10 cellular contexts compared by ENCODE assay signal in genomic region chr15:98903377-98904018, GRCh38.
DNase-seq lines count a peak whose midpoint lies in the region; ATAC-seq and TF ChIP-seq lines count a peak whose summit lies in the region.
"Had no signal": no experiment of that assay in that cellular context is flagged by ENCODE, and none has a peak within 500 bp of the region (broad histone marks: within the 10 kb centered on the region; RNA-seq: fewer than 3 reads in every experiment).

No MANE protein-coding gene starts in this region.

- no peak overlapping the region for H3K4me3 Mint-ChIP-seq in activated T-cell treated with anti-CD3 and anti-CD28 coated beads, Interleukin-2, amount 50 U/mL, for 24 hours
- no peak overlapping the region for H3K4me3 Mint-ChIP-seq in activated T-cell treated with anti-CD3 and anti-CD28 coated beads, Interleukin-2, amount 50 U/mL, for 4 hours
- H3K4me3 Mint-ChIP-seq in stimulated activated naive CD8-positive, alpha-beta T cell treated with anti-CD3 and anti-CD28 coated beads, Interleukin-15, amount 100 ng/mL, for 72 hours: no peak overlapping the region
- H3K4me3 Mint-ChIP-seq: naive B cell had no signal

- peak overlapping the region; percentile 85 for H3K27ac Mint-ChIP-seq in activated T-cell treated with anti-CD3 and anti-CD28 coated beads, Interleukin-2, amount 50 U/mL, for 24 hours
- peak overlapping the region; percentile 4 to 48 for H3K27ac Mint-ChIP-seq in stimulated activated naive CD8-positive, alpha-beta T cell treated with anti-CD3 and anti-CD28 coated beads, Interleukin-15, amount 100 ng/mL, for 72 hours

- H3K27me3 ChIP-seq in upper lobe of right lung (no peaks in the 10 kb centered on the region), Peyer's patch (no peaks in the 10 kb centered on the region), WERI-Rb-1 (ENCODE audit: insufficient read depth, low read depth, severe bottlenecking) (no peaks in the 10 kb centered on the region)
- H3K27me3 ChIP-seq: heart left ventricle had no signal

- H3K9me3 Mint-ChIP-seq in activated T-cell treated with anti-CD3 and anti-CD28 coated beads, Interleukin-2, amount 50 U/mL, for 24 hours: no peaks in the 10 kb centered on the region
- no peaks in the 10 kb centered on the region for H3K9me3 Mint-ChIP-seq in activated T-cell treated with anti-CD3 and anti-CD28 coated beads, Interleukin-2, amount 50 U/mL, for 4 hours
- H3K9me3 Mint-ChIP-seq in stimulated activated naive CD8-positive, alpha-beta T cell treated with anti-CD3 and anti-CD28 coated beads, Interleukin-15, amount 100 ng/mL, for 72 hours: no peaks in the 10 kb centered on the region
- H3K9me3 Mint-ChIP-seq: naive B cell had no signal

- H3K4me3 ChIP-seq in fibroblast of pulmonary artery (replicated peaks; ENCODE audit: low read depth, low read length) (no peak overlapping the region), upper lobe of right lung (no peak overlapping the region), Peyer's patch (no peak overlapping the region), WERI-Rb-1 (ENCODE audit: low read depth, low read length) (no peak overlapping the region)
- H3K4me3 ChIP-seq: heart left ventricle had no signal

- H3K4me1 Mint-ChIP-seq in activated T-cell treated with anti-CD3 and anti-CD28 coated beads, Interleukin-2, amount 50 U/mL, for 24 hours (ENCODE audit: low read depth): peaks cover 16% of the 10 kb centered on the region
- H3K4me1 Mint-ChIP-seq in activated T-cell treated with anti-CD3 and anti-CD28 coated beads, Interleukin-2, amount 50 U/mL, for 4 hours (ENCODE audit: low read depth): peaks cover 10% of the 10 kb centered on the region
- H3K4me1 Mint-ChIP-seq in stimulated activated naive CD8-positive, alpha-beta T cell treated with anti-CD3 and anti-CD28 coated beads, Interleukin-15, amount 100 ng/mL, for 72 hours: peaks cover 16% of the 10 kb centered on the region

- no peaks in the 10 kb centered on the region for H3K27me3 Mint-ChIP-seq in activated T-cell treated with anti-CD3 and anti-CD28 coated beads, Interleukin-2, amount 50 U/mL, for 24 hours
- no peaks in the 10 kb centered on the region for H3K27me3 Mint-ChIP-seq in activated T-cell treated with anti-CD3 and anti-CD28 coated beads, Interleukin-2, amount 50 U/mL, for 4 hours (ENCODE audit: low read depth)
- no peaks in the 10 kb centered on the region for H3K27me3 Mint-ChIP-seq in stimulated activated naive CD8-positive, alpha-beta T cell treated with anti-CD3 and anti-CD28 coated beads, Interleukin-15, amount 100 ng/mL, for 72 hours
- H3K27me3 Mint-ChIP-seq: naive B cell had no signal

- H3K27ac ChIP-seq in upper lobe of right lung (no peak overlapping the region), Peyer's patch (no peak overlapping the region), WERI-Rb-1 (no peak overlapping the region)

- no peak for ATAC-seq in activated T-cell treated with anti-CD3 and anti-CD28 coated beads, Interleukin-2, amount 50 U/mL, for 4 hours
- ATAC-seq in SK-N-SH treated with all-trans-retinoic acid at 6 μM for 48 hours (peak; percentile 71), upper lobe of right lung (no peak)
- ATAC-seq in stimulated activated naive CD8-positive, alpha-beta T cell treated with anti-CD3 and anti-CD28 coated beads, Interleukin-15, amount 100 ng/mL, for 72 hours: peak; percentile 48

- H3K4me1 ChIP-seq in upper lobe of right lung (peaks cover 35% of the 10 kb centered on the region), Peyer's patch (no peaks in the 10 kb centered on the region)

- intact Hi-C loops in upper lobe of right lung (cut with DNase I): no loop called here

- TF ChIP-seq CTCF in fibroblast of pulmonary artery (IDR thresholded peaks at IDR 0.05; ENCODE audit: low read length, missing control alignments) (no peak), upper lobe of right lung (IDR thresholded peaks at IDR 0.05) (no peak), Peyer's patch (IDR thresholded peaks at IDR 0.05) (no peak), WERI-Rb-1 (IDR thresholded peaks at IDR 0.05; ENCODE audit: low read depth, low read length) (no peak)

- peaks cover 36% of the 10 kb centered on the region for H3K36me3 Mint-ChIP-seq in activated T-cell treated with anti-CD3 and anti-CD28 coated beads, Interleukin-2, amount 50 U/mL, for 24 hours (ENCODE audit: low read depth)
- peaks cover 7% of the 10 kb centered on the region for H3K36me3 Mint-ChIP-seq in activated T-cell treated with anti-CD3 and anti-CD28 coated beads, Interleukin-2, amount 50 U/mL, for 4 hours (ENCODE audit: insufficient read depth)
- H3K36me3 Mint-ChIP-seq: naive B cell had no signal

- no peak for TF ChIP-seq POLR2A in Peyer's patch (IDR thresholded peaks at IDR 0.05)

- H3K36me3 ChIP-seq in upper lobe of right lung (no peaks in the 10 kb centered on the region), Peyer's patch (no peaks in the 10 kb centered on the region), WERI-Rb-1 (peaks cover 5% of the 10 kb centered on the region)

- no peak for DNase-seq in activated T-cell treated with anti-CD3 and anti-CD28 coated beads, Interleukin-2, amount 50 U/mL, for 24 hours
- DNase-seq in activated T-cell treated with anti-CD3 and anti-CD28 coated beads, Interleukin-2, amount 50 U/mL, for 4 hours: no peak
- DNase-seq in fibroblast of pulmonary artery (ENCODE audit: low read depth): peak; percentile 55
- no peak for DNase-seq in stimulated activated naive CD8-positive, alpha-beta T cell treated with anti-CD3 and anti-CD28 coated beads, Interleukin-15, amount 100 ng/mL, for 72 hours
- DNase-seq in upper lobe of right lung: no peak
- no peak for DNase-seq in Peyer's patch
- DNase-seq in WERI-Rb-1: no peak
- DNase-seq: heart left ventricle, naive B cell had no signal

- H3K9me3 ChIP-seq in upper lobe of right lung: no peaks in the 10 kb centered on the region
- no peaks in the 10 kb centered on the region for H3K9me3 ChIP-seq in Peyer's patch
- H3K9me3 ChIP-seq in WERI-Rb-1 (ENCODE audit: severe bottlenecking): no peaks in the 10 kb centered on the region
- H3K9me3 ChIP-seq: heart left ventricle had no signal

TF ChIP-seq in SK-N-SH treated with all-trans-retinoic acid at 6 μM for 48 hours, 23 proteins besides CTCF, POLR2A, EP300 and RAD21:
- TF ChIP-seq CREB5 (CRISPR knock-in tag; IDR thresholded peaks at IDR 0.05; ENCODE audit: low read depth) (no peak), CSRNP3 (CRISPR knock-in tag; IDR thresholded peaks at IDR 0.05) (no peak), TOX (CRISPR knock-in tag; IDR thresholded peaks at IDR 0.05; ENCODE audit: borderline replicate concordance) (no peak; the same call in 1 of the 2 replicates), CSDC2 (CRISPR knock-in tag; IDR thresholded peaks at IDR 0.05) (0 out of 2 replicates have a peak, but pooled peaks have one; percentile 61), ISL1 (CRISPR knock-in tag; IDR thresholded peaks at IDR 0.05) (peak; percentile 58)

Comparison
In these comparisons a context has a peak if more than half of its experiments do, and no peak if none do; other contexts are left out.
1. ATAC-seq: peak in SK-N-SH treated with all-trans-retinoic acid at 6 μM for 48 hours (single experiment) and stimulated activated naive CD8-positive, alpha-beta T cell treated with anti-CD3 and anti-CD28 coated beads, Interleukin-15, amount 100 ng/mL, for 72 hours (single experiment); none in activated T-cell treated with anti-CD3 and anti-CD28 coated beads, Interleukin-2, amount 50 U/mL, for 4 hours (0 of 2) and upper lobe of right lung (single experiment).